ENCODE assay signal across 17 cellular contexts in the genomic region with DNA sequence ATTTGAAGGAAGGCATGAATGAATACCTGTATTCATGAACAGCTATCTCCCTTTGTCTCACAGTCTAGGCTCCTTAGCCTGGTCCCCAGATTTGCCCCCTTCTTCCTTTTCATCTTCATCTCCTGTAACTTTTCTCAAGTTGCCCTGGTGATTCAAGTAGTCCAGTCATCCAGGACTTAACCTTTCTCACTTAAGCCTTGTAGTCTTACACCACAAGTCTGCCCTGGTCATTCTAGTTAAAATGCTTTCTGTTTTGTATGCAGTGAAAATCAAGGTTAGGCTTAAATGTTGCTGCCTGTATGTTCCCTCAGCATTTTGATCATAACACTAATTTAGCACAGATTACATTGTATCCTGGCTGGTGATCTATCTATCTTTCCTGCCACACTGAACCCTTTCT.
"Had no signal": no experiment of that assay in that cellular context is flagged by ENCODE, and none has a peak within 500 bp of the region (broad histone marks: within the 10 kb centered on the region; RNA-seq: fewer than 3 reads in every experiment).

No MANE protein-coding gene starts in this region.

- H3K27ac ChIP-seq: breast epithelium, foreskin keratinocyte, left ventricle myocardium inferior had no signal

- H3K4me3 ChIP-seq: breast epithelium, left ventricle myocardium inferior, thyroid gland had no signal

- DNase-seq: activated CD4-positive, alpha-beta T cell treated with anti-CD3 and anti-CD28 coated beads for 1 hour; activated T-cell treated with anti-CD3 and anti-CD28 coated beads, Interleukin-2, amount 50 U/mL, for 1 hour; cerebellar nuclear complex; effector CD4-positive, alpha-beta T cell; foreskin keratinocyte; kidney glomerular epithelial cell; left ventricle myocardium inferior; mammary epithelial cell; midbrain; natural killer cell; stimulated activated CD4-positive, alpha-beta T cell treated with anti-CD3 and anti-CD28 coated beads, Interleukin-4, amount 100 ng/mL, for 4 hours; stimulated activated naive CD8-positive, alpha-beta T cell treated with anti-CD3 and anti-CD28 coated beads, Interleukin-15, Interleukin-2, amounts not matched to agents 100 U/mL and 50 U/mL, for 24 hours; T-cell; thyroid gland had no signal

- ATAC-seq: activated naive CD4-positive, alpha-beta T cell treated with anti-CD3 and anti-CD28 coated beads, Interleukin-2, amount 50 U/mL, for 72 hours; foreskin keratinocyte; natural killer cell; stimulated activated naive CD8-positive, alpha-beta T cell treated with anti-CD3 and anti-CD28 coated beads, Interleukin-15, Interleukin-2, amounts not matched to agents 100 U/mL and 50 U/mL, for 24 hours; T-cell had no signal

- H3K27me3 ChIP-seq: breast epithelium, foreskin keratinocyte, thyroid gland had no signal

- H3K4me1 ChIP-seq: breast epithelium, foreskin keratinocyte, left ventricle myocardium inferior had no signal

- H3K9me3 ChIP-seq: breast epithelium, left ventricle myocardium inferior, thyroid gland had no signal

- FAIRE-seq: endometrium had no signal

- H3K36me3 ChIP-seq: breast epithelium, left ventricle myocardium inferior, thyroid gland had no signal
